ENCODE assay signal across 1 cellular context in the genomic region with DNA sequence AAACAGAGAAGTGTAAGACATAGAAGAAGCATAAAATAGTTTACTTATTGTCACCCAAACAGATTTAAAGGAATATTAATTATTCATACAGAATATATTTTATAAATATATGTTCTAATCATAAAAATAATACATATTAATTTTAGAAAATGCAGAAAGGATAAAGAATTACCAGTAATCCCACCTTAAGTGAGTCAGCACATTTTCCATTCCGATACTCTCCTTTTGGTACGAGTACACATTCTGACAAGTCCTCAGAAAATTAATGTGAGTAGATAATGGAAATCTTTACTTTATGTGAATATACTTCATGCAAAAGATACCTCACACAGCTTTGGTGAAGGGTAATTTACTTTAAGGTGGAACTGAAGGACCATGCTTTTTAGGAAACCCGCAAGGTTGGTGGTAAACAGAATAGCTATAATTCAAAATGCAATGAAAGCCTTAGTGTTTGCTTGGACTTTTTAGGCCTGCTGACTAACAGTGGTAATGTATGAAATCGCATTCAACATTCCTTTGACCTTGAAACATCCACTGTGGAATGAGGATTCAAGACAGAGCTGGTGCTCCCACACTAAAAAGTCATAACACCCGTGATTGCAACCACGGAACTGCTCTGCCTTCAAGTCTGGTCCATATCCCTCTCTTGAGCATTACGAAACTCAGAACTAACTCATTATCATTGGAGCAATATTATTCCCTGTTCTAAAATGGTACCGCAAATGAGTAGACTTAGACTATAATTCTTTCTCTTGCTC.
A peak's percentile ranks its signal among the peaks of the same experiment; 100 is the strongest.
TF ChIP-seq lines count a peak whose summit lies in the region.

No MANE protein-coding gene starts in this region.

TF ChIP-seq in HepG2, 621 proteins besides CTCF, POLR2A, EP300 and RAD21:
- TF ChIP-seq MAFK (conservative IDR thresholded peaks at IDR 0.05 in 1 of 2, IDR thresholded peaks at IDR 0.05 in 1 of 2; ENCODE audit: low read length in 2 of 2) (peak in 1 of 2 experiments; percentile 35; a peak in 1 of 4 replicates), NFE2L2 (IDR thresholded peaks at IDR 0.05; ENCODE audit: low read length) (peak; percentile 61; the same call in 1 of the 2 replicates)
- TF ChIP-seq, protein P1, sequence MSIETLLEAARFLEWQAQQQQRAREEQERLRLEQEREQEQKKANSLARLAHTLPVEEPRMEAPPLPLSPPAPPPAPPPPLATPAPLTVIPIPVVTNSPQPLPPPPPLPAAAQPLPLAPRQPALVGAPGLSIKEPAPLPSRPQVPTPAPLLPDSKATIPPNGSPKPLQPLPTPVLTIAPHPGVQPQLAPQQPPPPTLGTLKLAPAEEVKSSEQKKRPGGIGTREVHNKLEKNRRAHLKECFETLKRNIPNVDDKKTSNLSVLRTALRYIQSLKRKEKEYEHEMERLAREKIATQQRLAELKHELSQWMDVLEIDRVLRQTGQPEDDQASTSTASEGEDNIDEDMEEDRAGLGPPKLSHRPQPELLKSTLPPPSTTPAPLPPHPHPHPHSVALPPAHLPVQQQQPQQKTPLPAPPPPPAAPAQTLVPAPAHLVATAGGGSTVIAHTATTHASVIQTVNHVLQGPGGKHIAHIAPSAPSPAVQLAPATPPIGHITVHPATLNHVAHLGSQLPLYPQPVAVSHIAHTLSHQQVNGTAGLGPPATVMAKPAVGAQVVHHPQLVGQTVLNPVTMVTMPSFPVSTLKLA (IDR thresholded peaks at IDR 0.05): no peak
